ENCODE assay signal across 17 cellular contexts in the genomic region with DNA sequence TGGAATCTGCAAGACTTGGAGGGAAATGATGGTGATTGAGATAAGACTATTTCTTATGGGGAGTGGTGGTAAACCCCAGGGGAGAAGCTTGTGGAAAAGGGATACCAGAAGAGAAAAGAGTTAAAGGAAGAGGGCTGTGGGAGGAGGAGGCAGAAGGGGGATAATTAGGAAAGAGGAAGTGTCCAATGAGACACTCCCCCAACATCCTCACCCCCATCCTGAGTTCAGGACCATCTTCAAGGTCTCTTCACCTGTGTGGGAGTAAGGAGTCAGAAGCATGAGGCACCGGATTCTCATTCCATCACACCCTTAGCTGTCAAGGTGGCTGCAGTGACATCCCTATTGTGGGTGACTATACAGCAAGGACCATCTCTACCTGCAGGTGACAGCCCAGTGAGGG.
A peak's percentile ranks its signal among the peaks of the same experiment; 100 is the strongest.
DNase-seq lines count a peak whose midpoint lies in the region; ATAC-seq, FAIRE-seq and TF ChIP-seq lines count a peak whose summit lies in the region.
"Had no signal": no experiment of that assay in that cellular context is flagged by ENCODE, and none has a peak within 500 bp of the region (broad histone marks: within the 10 kb centered on the region; RNA-seq: fewer than 3 reads in every experiment).

No MANE protein-coding gene starts in this region.

- H3K18ac ChIP-seq in trophoblast cell (ENCODE audit: low read length), result no peak overlapping the region

- H3K9me2 ChIP-seq in DOHH2 (replicated peaks; ENCODE audit: control insufficient read depth, low read length), result no peaks in the 10 kb centered on the region

- no peak overlapping the region for H3K9ac ChIP-seq in GM12878 (ENCODE audit: control insufficient read depth, insufficient read depth, low read length)
- H3K9ac ChIP-seq in trophoblast cell (ENCODE audit: low read length), result peak overlapping the region; percentile 30
- H3K9ac ChIP-seq: BLaER1 had no signal

- no peak for FAIRE-seq in GM12878 (lab: Jason Lieb, UNC)
- FAIRE-seq: A549, H1, HepG2 had no signal

- TF ChIP-seq POLR2A in GM12878 (IDR thresholded peaks at IDR 0.05; ENCODE audit: low read depth, low read length) (no peak), vagina (IDR thresholded peaks at IDR 0.05) (no peak)

- RAD21 ChIA-PET in GM12878 (lab: Charles Lee; ENCODE audit: unreplicated experiment), result no interaction called here

- H3K27me3 ChIP-seq in DOHH2 (ENCODE audit: control insufficient read depth, low read length) (no peaks in the 10 kb centered on the region), GM12878 (replicated peaks in 1 of 2; ENCODE audit: control insufficient read depth in 2 of 2, insufficient read depth in 2 of 2, low read length in 1 of 2) (no peaks in the 10 kb centered on the region), trophoblast cell (ENCODE audit: insufficient read depth, low read length) (no peaks in the 10 kb centered on the region), vagina (no peaks in the 10 kb centered on the region)
- H3K27me3 ChIP-seq: BLaER1 had no signal

- H3K4me1 ChIP-seq in DOHH2 (ENCODE audit: control insufficient read depth, low read length) (peaks cover 11% of the 10 kb centered on the region), GM12878 (ENCODE audit: control insufficient read depth, insufficient read depth, low read length) (peaks cover 6% of the 10 kb centered on the region; the same call in 1 of the 2 replicates), trophoblast cell (ENCODE audit: control insufficient read depth in 1 of 2, insufficient read depth in 2 of 2, low read length in 2 of 2) (no peaks in the 10 kb centered on the region), vagina (no peaks in the 10 kb centered on the region)
- H3K4me1 ChIP-seq: A549, BLaER1 had no signal

- H2BK5ac ChIP-seq in trophoblast cell (ENCODE audit: low read depth, low read length, poor library complexity), result no peak overlapping the region

- H4K91ac ChIP-seq in trophoblast cell (ENCODE audit: low read depth, low read length), result no peak overlapping the region

- no peak overlapping the region for H3K14ac ChIP-seq in trophoblast cell (ENCODE audit: low read length)

- H3K9me3 ChIP-seq in DOHH2 (ENCODE audit: control insufficient read depth, insufficient read depth, low read length), result no peaks in the 10 kb centered on the region
- no peaks in the 10 kb centered on the region for H3K9me3 ChIP-seq in GM12878 (replicated peaks; ENCODE audit: control insufficient read depth, insufficient read depth, low read length)
- H3K9me3 ChIP-seq in trophoblast cell (ENCODE audit: insufficient read depth, low read depth, low read length), result peaks cover 1% of the 10 kb centered on the region
- no peaks in the 10 kb centered on the region for H3K9me3 ChIP-seq in vagina
- H3K9me3 ChIP-seq: A549, BLaER1 had no signal

- H3F3A ChIP-seq in DOHH2 (ENCODE audit: control insufficient read depth, insufficient read depth), result no peaks in the 10 kb centered on the region

- TF ChIP-seq CTCF in DOHH2 (IDR thresholded peaks at IDR 0.05; ENCODE audit: low read depth, low read length, poor library complexity, severe bottlenecking) (no peak), GM12878 (IDR thresholded peaks at IDR 0.05 in 2 of 3, conservative IDR thresholded peaks at IDR 0.05 in 1 of 3; ENCODE audit: control insufficient read depth in 2 of 3, extremely low read depth in 1 of 3, insufficient read depth in 1 of 3, low read depth in 3 of 3, low read length in 3 of 3) (no peak), vagina (IDR thresholded peaks at IDR 0.05) (no peak)

- H4K12ac ChIP-seq in trophoblast cell (ENCODE audit: low read depth, low read length), result no peak overlapping the region

- H3K79me1 ChIP-seq in trophoblast cell (ENCODE audit: low read length), result no peaks in the 10 kb centered on the region

- H3K79me2 ChIP-seq in DOHH2 (ENCODE audit: control insufficient read depth, low read length) (no peaks in the 10 kb centered on the region), GM12878 (ENCODE audit: control insufficient read depth, insufficient read depth, low read length) (no peaks in the 10 kb centered on the region), trophoblast cell (ENCODE audit: control insufficient read depth, insufficient read depth, low read length, poor library complexity) (no peaks in the 10 kb centered on the region)

- DNase-seq in GM12878 (ENCODE audit: low read depth, low spot score) (no peak), trophoblast cell (no peak), NCI-H2107 treated with DMSO at 0.1 percent for 48 hours (lab: John Stamatoyannopoulos, UW; ENCODE audit: unreplicated experiment) (no peak), vagina (ENCODE audit: extremely low spot score in 2 of 2) (no peak)
- DNase-seq: CD4-positive, alpha-beta memory T cell; DMS153; DMS79; GF-D8; H9 had no signal

- in situ Hi-C loops in GM12878 (cut with MboI), result no loop called here

- no peak overlapping the region for H3K4me3 ChIP-seq in DOHH2 (ENCODE audit: low read length)
- H3K4me3 ChIP-seq in GM12878, result no peak overlapping the region
- H3K4me3 ChIP-seq in trophoblast cell (ENCODE audit: low read depth, low read length), result no peak overlapping the region
- no peak overlapping the region for H3K4me3 ChIP-seq in vagina
- H3K4me3 ChIP-seq: A549, BLaER1 had no signal

- H3K23ac ChIP-seq in trophoblast cell (ENCODE audit: low read length), result no peak overlapping the region

- TF ChIP-seq EP300 in GM12878 (IDR thresholded peaks at IDR 0.05; ENCODE audit: borderline replicate concordance in 1 of 2, control insufficient read depth in 1 of 2, low read depth in 2 of 2, low read length in 2 of 2), result no peak

- no peak overlapping the region for H2AK5ac ChIP-seq in trophoblast cell (ENCODE audit: low read length)

- H3K4me2 ChIP-seq in DOHH2 (ENCODE audit: low read length) (0 out of 2 replicates have a peak overlapping the region, but pooled peaks have one; percentile 7), GM12878 (ENCODE audit: control insufficient read depth, insufficient read depth) (no peak overlapping the region), trophoblast cell (ENCODE audit: low read length) (no peak overlapping the region)
- H3K4me2 ChIP-seq: A549, BLaER1 had no signal

- intact Hi-C loops in GM12878 (cut with micrococcal nuclease; ENCODE audit: unreplicated experiment) (no loop called here), vagina (cut with DNase I) (no loop called here)

- SMC1A ChIA-PET in GM12878 (lab: Charles Lee; ENCODE audit: uncharacterized antibody, unreplicated experiment), result interaction anchor here (0.8 kb wide), 1 partner anchor 11 kb away, joined by 3 read pairs; no protein-coding TSS in a partner anchor

- H2AFZ ChIP-seq in GM12878 (ENCODE audit: control insufficient read depth, low read depth, low read length) (no peak overlapping the region), trophoblast cell (ENCODE audit: insufficient read depth, low read length, poor library complexity) (no peak overlapping the region)

- ATAC-seq in HG03565 (IDR thresholded peaks at IDR 0.05; ENCODE audit: unreplicated experiment) (peak; percentile 13), GM12878 (no peak), GM18520 (IDR thresholded peaks at IDR 0.05; ENCODE audit: unreplicated experiment) (no peak)
- ATAC-seq: A549, HepG2 had no signal

- POLR2A ChIA-PET in GM12878 (lab: Charles Lee), result no interaction called here

- no peak overlapping the region for H3K4ac ChIP-seq in trophoblast cell (ENCODE audit: low read depth, low read length)

- no peaks in the 10 kb centered on the region for H4K20me1 ChIP-seq in DOHH2 (ENCODE audit: control insufficient read depth, insufficient read depth, low read depth, low read length)
- H4K20me1 ChIP-seq in GM12878 (ENCODE audit: control insufficient read depth, insufficient read depth), result no peaks in the 10 kb centered on the region
- H4K20me1 ChIP-seq: BLaER1 had no signal

- H3K27ac ChIP-seq in DOHH2 (ENCODE audit: low read depth, low read length) (no peak overlapping the region), GM12878 (ENCODE audit: control insufficient read depth, insufficient read depth) (no peak overlapping the region), trophoblast cell (ENCODE audit: low read depth, low read length) (no peak overlapping the region), vagina (no peak overlapping the region)
- H3K27ac ChIP-seq: 22Rv1, A549, BLaER1 had no signal

- 100% methylated on average over 1 of the region's 1 CpG for WGBS in GM12878 (ENCODE audit: insufficient coverage, insufficient replicate concordance, low lambda C conversion rate, missing lambda C conversion rate)
- no CpG with 5 or more reads among the region's 1 CpG for WGBS in trophoblast cell (ENCODE audit: extremely low coverage, insufficient coverage, insufficient read length)

- BruUV-seq in GM12878 (replicated peaks; lab: Mats Ljungman, UMichigan), result no TSS peak

- no peak overlapping the region for H2BK120ac ChIP-seq in trophoblast cell (ENCODE audit: insufficient read depth, low read length, poor library complexity)

- H3K36me3 ChIP-seq in DOHH2 (ENCODE audit: control insufficient read depth, low read length), result no peaks in the 10 kb centered on the region
- H3K36me3 ChIP-seq in GM12878 (ENCODE audit: control insufficient read depth in 2 of 2, insufficient read depth in 2 of 2, low read length in 1 of 2), result no peaks in the 10 kb centered on the region
- H3K36me3 ChIP-seq in trophoblast cell (ENCODE audit: control insufficient read depth in 1 of 2, insufficient read depth in 2 of 2, low read length in 2 of 2), result no peaks in the 10 kb centered on the region
- no peaks in the 10 kb centered on the region for H3K36me3 ChIP-seq in vagina
- H3K36me3 ChIP-seq: BLaER1 had no signal

- H2BK12ac ChIP-seq in trophoblast cell (ENCODE audit: low read length), result no peak overlapping the region

- CTCF ChIA-PET in GM12878 (lab: Yijun Ruan, JAX), result no interaction called here

- no peak for TF ChIP-seq RAD21 in GM12878 (IDR thresholded peaks at IDR 0.05; ENCODE audit: insufficient read depth, low read depth, low read length)

- no peak overlapping the region for H4K8ac ChIP-seq in trophoblast cell (ENCODE audit: low read depth, low read length)

TF ChIP-seq in GM12878, 131 proteins besides CTCF, POLR2A, EP300 and RAD21 (continues in another document):
- TF ChIP-seq SPI1 (IDR thresholded peaks at IDR 0.05; ENCODE audit: borderline replicate concordance, insufficient read depth, low read depth, low read length), result peak; percentile 44; the same call in 1 of the 2 replicates
- no peak for TF ChIP-seq MEF2B (IDR thresholded peaks at IDR 0.05; ENCODE audit: partially characterized antibody, poor library complexity, severe bottlenecking)
- TF ChIP-seq, protein P1, sequence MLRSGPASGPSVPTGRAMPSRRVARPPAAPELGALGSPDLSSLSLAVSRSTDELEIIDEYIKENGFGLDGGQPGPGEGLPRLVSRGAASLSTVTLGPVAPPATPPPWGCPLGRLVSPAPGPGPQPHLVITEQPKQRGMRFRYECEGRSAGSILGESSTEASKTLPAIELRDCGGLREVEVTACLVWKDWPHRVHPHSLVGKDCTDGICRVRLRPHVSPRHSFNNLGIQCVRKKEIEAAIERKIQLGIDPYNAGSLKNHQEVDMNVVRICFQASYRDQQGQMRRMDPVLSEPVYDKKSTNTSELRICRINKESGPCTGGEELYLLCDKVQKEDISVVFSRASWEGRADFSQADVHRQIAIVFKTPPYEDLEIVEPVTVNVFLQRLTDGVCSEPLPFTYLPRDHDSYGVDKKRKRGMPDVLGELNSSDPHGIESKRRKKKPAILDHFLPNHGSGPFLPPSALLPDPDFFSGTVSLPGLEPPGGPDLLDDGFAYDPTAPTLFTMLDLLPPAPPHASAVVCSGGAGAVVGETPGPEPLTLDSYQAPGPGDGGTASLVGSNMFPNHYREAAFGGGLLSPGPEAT (IDR thresholded peaks at IDR 0.05; ENCODE audit: low read depth), result no peak
